1 cellular context compared by ENCODE assay signal in genomic region chr17:62600805-62601204, GRCh38.
TF ChIP-seq lines count a peak whose summit lies in the region.

No MANE protein-coding gene starts in this region.

TF ChIP-seq in WTC11, 78 proteins besides CTCF, POLR2A, EP300 and RAD21 (continued from another document):
- TF ChIP-seq HMGXB4 (CRISPR knock-in tag; IDR thresholded peaks at IDR 0.05) (no peak), KAT7 (CRISPR knock-in tag; IDR thresholded peaks at IDR 0.05; ENCODE audit: borderline replicate concordance) (no peak), FOXP4 (CRISPR knock-in tag; IDR thresholded peaks at IDR 0.05) (no peak), SMAD4 (CRISPR knock-in tag; IDR thresholded peaks at IDR 0.05) (no peak)
